ENCODE assay signal across 9 cellular contexts in the genomic region with DNA sequence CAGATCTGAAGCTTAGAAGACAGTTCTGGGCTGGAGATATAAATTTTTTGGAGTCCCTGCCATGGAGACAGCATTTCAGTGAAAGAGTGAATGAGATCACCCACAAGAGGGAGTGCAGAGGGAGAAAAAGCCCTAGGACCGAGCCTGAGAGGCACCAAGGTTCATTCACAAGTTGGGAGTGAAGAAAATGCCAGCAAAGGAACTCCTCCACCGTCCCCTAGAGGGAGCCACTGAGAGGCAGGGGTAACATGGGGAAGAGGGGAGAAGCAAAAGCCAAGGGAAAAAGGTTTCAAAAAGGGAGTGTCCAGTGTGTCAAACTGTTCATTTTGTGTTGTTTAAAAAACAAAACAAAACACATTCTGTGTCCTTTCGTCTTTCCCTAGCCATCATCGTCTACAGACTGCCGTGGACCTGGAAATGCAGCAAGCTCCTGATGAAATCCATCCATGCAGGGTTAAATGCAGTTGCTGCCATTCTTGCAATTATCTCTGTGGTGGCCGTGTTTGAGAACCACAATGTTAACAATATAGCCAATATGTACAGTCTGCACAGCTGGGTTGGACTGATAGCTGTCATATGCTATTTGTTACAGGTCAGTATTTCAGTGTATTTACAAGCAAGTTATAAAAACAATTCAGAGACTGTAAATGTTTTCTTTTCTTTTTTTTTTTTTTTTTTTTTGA. TPM values are rescaled to one million over a fixed set of nuclear protein-coding genes. Genes with fewer than 3 reads are reported as not detected.
DNase-seq lines count a peak whose midpoint lies in the region; ATAC-seq and TF ChIP-seq lines count a peak whose summit lies in the region.
"Had no signal": no experiment of that assay in that cellular context is flagged by ENCODE, and none has a peak within 500 bp of the region (broad histone marks: within the 10 kb centered on the region; RNA-seq: fewer than 3 reads in every experiment).

No MANE protein-coding gene starts in this region.

- no peaks in the 10 kb centered on the region for H3K27me3 ChIP-seq in H9 (ENCODE audit: insufficient read depth, low read length)

- peaks cover 0 to 3% (median 0%) of the 10 kb centered on the region in 3 experiments; a peak in 1 of 7 replicates for H3K36me3 Mint-ChIP-seq in H9 (ENCODE audit: insufficient read depth in 1 of 3, low read depth in 3 of 3)
- H3K36me3 Mint-ChIP-seq: stimulated activated naive B cell treated with anti-CD40 and anti-IgM and Interleukin-4, amounts not matched to agents 10 μg/mL and 1 μg/mL and 100 μg/mL, for 72 hours had no signal

- no peaks in the 10 kb centered on the region for H3K4me1 ChIP-seq in H9 (ENCODE audit: insufficient read depth, low read length)

- no peak overlapping the region for H2BK15ac ChIP-seq in H9 (ENCODE audit: low read depth, low read length)

- no peaks in the 10 kb centered on the region for H3K27me3 Mint-ChIP-seq in H9 (ENCODE audit: low read depth)
- H3K27me3 Mint-ChIP-seq: stimulated activated naive B cell treated with anti-CD40 and anti-IgM and Interleukin-4, amounts not matched to agents 10 μg/mL and 1 μg/mL and 100 μg/mL, for 72 hours had no signal

- no CpG with 5 or more reads among the region's 6 CpGs for WGBS in H9 (ENCODE audit: extremely low coverage, insufficient read length, low lambda C conversion rate)

- H3K18ac ChIP-seq in H9 (ENCODE audit: insufficient read length, low read depth, low read length), result no peak overlapping the region

- ATAC-seq in GM21825 (IDR thresholded peaks at IDR 0.05; ENCODE audit: unreplicated experiment), result no peak

- H2AFZ ChIP-seq in H9 (ENCODE audit: low read length), result no peak overlapping the region

- no peaks in the 10 kb centered on the region for H3K9me3 Mint-ChIP-seq in H9
- H3K9me3 Mint-ChIP-seq: stimulated activated naive B cell treated with anti-CD40 and anti-IgM and Interleukin-4, amounts not matched to agents 10 μg/mL and 1 μg/mL and 100 μg/mL, for 72 hours had no signal

- no peak overlapping the region for H2BK12ac ChIP-seq in H9 (ENCODE audit: insufficient read length, low read depth, low read length)

- no peak overlapping the region for H3K27ac ChIP-seq in H9 (ENCODE audit: insufficient read length, low read depth, low read length)

- no peak overlapping the region for H4K91ac ChIP-seq in H9 (ENCODE audit: insufficient read length, low read depth, low read length)

- H3K4me2 ChIP-seq in H9 (ENCODE audit: insufficient read depth, insufficient read length, low read length), result no peak overlapping the region

- H2BK20ac ChIP-seq in H9 (ENCODE audit: low read depth, low read length, poor library complexity, severe bottlenecking), result no peak overlapping the region

- no peak overlapping the region for H3K23ac ChIP-seq in H9 (ENCODE audit: insufficient read length, low read depth, low read length)

- peak; percentile 78 for TF ChIP-seq CTCF in H9 (conservative IDR thresholded peaks at IDR 0.05)

- no peak overlapping the region for H3T11ph ChIP-seq in H9 (ENCODE audit: low read length)

- H3K27ac Mint-ChIP-seq in H9, result peak overlapping the region in 2 of 3 experiments; percentile 13 to 55; a peak in 1 of 7 replicates
- H3K27ac Mint-ChIP-seq: stimulated activated naive B cell treated with anti-CD40 and anti-IgM and Interleukin-4, amounts not matched to agents 10 μg/mL and 1 μg/mL and 100 μg/mL, for 72 hours had no signal

- no peaks in the 10 kb centered on the region for H3K79me2 ChIP-seq in H9 (ENCODE audit: insufficient read depth, low read length)

- no peak overlapping the region for H2AK5ac ChIP-seq in H9 (ENCODE audit: insufficient read length, low read length)

- no peak overlapping the region for H3K4ac ChIP-seq in H9 (ENCODE audit: low read depth, low read length)

- H3K23me2 ChIP-seq in H9 (ENCODE audit: insufficient read length, low read depth, low read length, poor library complexity, severe bottlenecking), result no peaks in the 10 kb centered on the region

- H2BK5ac ChIP-seq in H9 (ENCODE audit: insufficient read length, low read length), result no peak overlapping the region

- H4K5ac ChIP-seq in H9 (ENCODE audit: insufficient read length, low read depth, low read length), result no peak overlapping the region

- no peak overlapping the region for H4K8ac ChIP-seq in H9 (replicated peaks; ENCODE audit: insufficient read length, low read depth, low read length)

- H3K9me3 ChIP-seq in H9 (ENCODE audit: control insufficient read depth, low read depth, low read length), result no peaks in the 10 kb centered on the region

- H3K4me1 Mint-ChIP-seq in H9, result no peaks in the 10 kb centered on the region

- H4K20me1 ChIP-seq in H9 (ENCODE audit: control insufficient read depth, insufficient read depth, insufficient read length), result no peaks in the 10 kb centered on the region

- DNase-seq in COLO668 (lab: John Stamatoyannopoulos, UW; ENCODE audit: unreplicated experiment), result peak; percentile 20
- peak; percentile 48 for DNase-seq in H9
- peak; percentile 24 for DNase-seq in RKO (ENCODE audit: low spot score)
- peak; percentile 27 for DNase-seq in iPS-NIHi11 (ENCODE audit: low spot score)
- DNase-seq in SW 1271 (lab: John Stamatoyannopoulos, UW), result no peak
- DNase-seq in NCI-H1436 (lab: John Stamatoyannopoulos, UW), result no peak
- DNase-seq in NCI-H446 treated with DMSO at 0.1 percent for 48 hours (lab: John Stamatoyannopoulos, UW), result no peak
- DNase-seq: stimulated activated naive B cell treated with anti-CD40 and anti-IgM and Interleukin-4, amounts not matched to agents 10 μg/mL and 1 μg/mL and 100 μg/mL, for 72 hours had no signal

- H3K56ac ChIP-seq in H9 (ENCODE audit: insufficient read length, low read depth, low read length), result no peak overlapping the region

- no peaks in the 10 kb centered on the region for H3K79me1 ChIP-seq in H9 (ENCODE audit: insufficient read depth, low read depth, low read length, poor library complexity, severe bottlenecking)

- no peak overlapping the region for H2BK120ac ChIP-seq in H9 (ENCODE audit: low read depth, low read length, poor library complexity, severe bottlenecking)

- H3K4me3 Mint-ChIP-seq in H9, result no peak overlapping the region
- H3K4me3 Mint-ChIP-seq: stimulated activated naive B cell treated with anti-CD40 and anti-IgM and Interleukin-4, amounts not matched to agents 10 μg/mL and 1 μg/mL and 100 μg/mL, for 72 hours had no signal

- no peak overlapping the region for H3K9ac ChIP-seq in H9 (ENCODE audit: extremely low read depth, insufficient read length, low read length)

- H3K14ac ChIP-seq in H9 (ENCODE audit: insufficient read depth, low read length), result no peak overlapping the region

RNA-seq across cellular contexts. Expression of a gene that starts 19.1 kb away (rescaled TPM):
- total RNA-seq in H9 (2021), result 3.6 and 5.4 TPM in 2 replicates

Comparison
In these comparisons a context has a peak if more than half of its experiments do, and no peak if none do; other contexts are left out.
1. DNase-seq: peak in COLO668 (single experiment), H9 (single experiment), RKO (single experiment) and iPS-NIHi11 (single experiment); none in SW 1271 (0 of 2), NCI-H1436 (single experiment) and NCI-H446 treated with DMSO at 0.1 percent for 48 hours (single experiment).